ENCODE assay signal across 32 cellular contexts in genomic region chr19:31834070-31834469, GRCh38.
"Had no signal": no experiment of that assay in that cellular context is flagged by ENCODE, and none has a peak within 500 bp of the region (broad histone marks: within the 10 kb centered on the region; RNA-seq: fewer than 3 reads in every experiment).

No MANE protein-coding gene starts in this region.

- H3K9me3 ChIP-seq: adrenal gland, body of pancreas had no signal

- H3K36me3 ChIP-seq: adrenal gland, ascending aorta, brain microvascular endothelial cell, breast epithelium, cardiac muscle cell had no signal

- H3K4me3 ChIP-seq: adrenal gland, ascending aorta, body of pancreas, breast epithelium, cardiac muscle cell had no signal

- FAIRE-seq: astrocyte, bronchial epithelial cell had no signal

- DNase-seq: activated effector memory CD4-positive, alpha-beta T cell treated with anti-CD3 and anti-CD28 coated beads, Interleukin-2, amount 50 U/mL, for 16 hours; activated effector memory CD4-positive, alpha-beta T cell treated with Interleukin-2 at 50 U/mL for 16 hours; activated gamma-delta T cell; activated gamma-delta T cell treated with Interleukin-2 at 50 U/mL for 16 hours; activated naive CD4-positive, alpha-beta T cell; activated naive CD4-positive, alpha-beta T cell treated with anti-CD3 and anti-CD28 coated beads for 36 hours; activated naive CD4-positive, alpha-beta T cell treated with anti-CD3 and anti-CD28 coated beads, Interleukin-2, amount 10 ng/mL, durations not matched to agents 7 days and 5 days; activated naive CD4-positive, alpha-beta T cell treated with anti-CD3 and anti-CD28 coated beads, Interleukin-2, amount 50 U/mL, for 16 hours; activated naive CD4-positive, alpha-beta T cell treated with Interleukin-2 at 50 U/mL for 16 hours; activated naive CD8-positive, alpha-beta T cell treated with anti-CD3 and anti-CD28 coated beads for 36 hours; activated naive CD8-positive, alpha-beta T cell treated with anti-CD3 and anti-CD28 coated beads, Interleukin-2, amount 10 ng/mL, durations not matched to agents 7 days and 5 days; activated naive CD8-positive, alpha-beta T cell treated with anti-CD3 and anti-CD28 coated beads, Interleukin-2, amount 50 U/mL, for 24 hours; activated T-cell treated with anti-CD3 and anti-CD28 coated beads, Interleukin-2, amount 50 U/mL, for 1 hour; activated T-cell treated with anti-CD3 and anti-CD28 coated beads, Interleukin-2, amount 50 U/mL, for 24 hours; activated T-cell treated with anti-CD3 and anti-CD28 coated beads, Interleukin-2, amount 50 U/mL, for 4 hours; activated T-cell treated with anti-CD3 and anti-CD28 coated beads, Interleukin-2, amount 50 U/mL, for 48 hours; activated T-cell treated with anti-CD3 and anti-CD28 coated beads, Interleukin-2, amount 50 U/mL, for 72 hours; adrenal gland; amniotic stem cell; amygdala; anterior cingulate cortex; aorta; body of pancreas; brain microvascular endothelial cell; caudate nucleus; central memory CD4-positive, alpha-beta T cell; cerebellar nuclear complex had no signal

- H3K4me1 ChIP-seq: adrenal gland, ascending aorta, body of pancreas, breast epithelium had no signal

- H3K27ac ChIP-seq: adrenal gland, ascending aorta, body of pancreas, brain microvascular endothelial cell, breast epithelium, cardiac muscle cell had no signal
